1 cellular context compared by ENCODE assay signal in genomic region chr7:99733448-99733847, GRCh38.
TF ChIP-seq lines count a peak whose summit lies in the region.

No MANE protein-coding gene starts in this region.

TF ChIP-seq in HEK293T, 16 proteins besides CTCF, POLR2A, EP300 and RAD21 (continued from another document):
- TF ChIP-seq, protein P1, sequence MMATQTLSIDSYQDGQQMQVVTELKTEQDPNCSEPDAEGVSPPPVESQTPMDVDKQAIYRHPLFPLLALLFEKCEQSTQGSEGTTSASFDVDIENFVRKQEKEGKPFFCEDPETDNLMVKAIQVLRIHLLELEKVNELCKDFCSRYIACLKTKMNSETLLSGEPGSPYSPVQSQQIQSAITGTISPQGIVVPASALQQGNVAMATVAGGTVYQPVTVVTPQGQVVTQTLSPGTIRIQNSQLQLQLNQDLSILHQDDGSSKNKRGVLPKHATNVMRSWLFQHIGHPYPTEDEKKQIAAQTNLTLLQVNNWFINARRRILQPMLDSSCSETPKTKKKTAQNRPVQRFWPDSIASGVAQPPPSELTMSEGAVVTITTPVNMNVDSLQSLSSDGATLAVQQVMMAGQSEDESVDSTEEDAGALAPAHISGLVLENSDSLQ (IDR thresholded peaks at IDR 0.05): no peak
- TF ChIP-seq FOXM1 (IDR thresholded peaks at IDR 0.05; ENCODE audit: borderline replicate concordance): no peak
- no peak for TF ChIP-seq HDGF (IDR thresholded peaks at IDR 0.05; ENCODE audit: borderline replicate concordance)
- TF ChIP-seq FOXA1 (IDR thresholded peaks at IDR 0.05): no peak
- no peak for TF ChIP-seq CTBP1 (IDR thresholded peaks at IDR 0.05; ENCODE audit: borderline replicate concordance)
- no peak for TF ChIP-seq SP1 (IDR thresholded peaks at IDR 0.05)
TF ChIP-seq in HEK293T: peak in this region for 0.
